Comparison of ENCODE assay signal across 1 cellular context in the genomic region with DNA sequence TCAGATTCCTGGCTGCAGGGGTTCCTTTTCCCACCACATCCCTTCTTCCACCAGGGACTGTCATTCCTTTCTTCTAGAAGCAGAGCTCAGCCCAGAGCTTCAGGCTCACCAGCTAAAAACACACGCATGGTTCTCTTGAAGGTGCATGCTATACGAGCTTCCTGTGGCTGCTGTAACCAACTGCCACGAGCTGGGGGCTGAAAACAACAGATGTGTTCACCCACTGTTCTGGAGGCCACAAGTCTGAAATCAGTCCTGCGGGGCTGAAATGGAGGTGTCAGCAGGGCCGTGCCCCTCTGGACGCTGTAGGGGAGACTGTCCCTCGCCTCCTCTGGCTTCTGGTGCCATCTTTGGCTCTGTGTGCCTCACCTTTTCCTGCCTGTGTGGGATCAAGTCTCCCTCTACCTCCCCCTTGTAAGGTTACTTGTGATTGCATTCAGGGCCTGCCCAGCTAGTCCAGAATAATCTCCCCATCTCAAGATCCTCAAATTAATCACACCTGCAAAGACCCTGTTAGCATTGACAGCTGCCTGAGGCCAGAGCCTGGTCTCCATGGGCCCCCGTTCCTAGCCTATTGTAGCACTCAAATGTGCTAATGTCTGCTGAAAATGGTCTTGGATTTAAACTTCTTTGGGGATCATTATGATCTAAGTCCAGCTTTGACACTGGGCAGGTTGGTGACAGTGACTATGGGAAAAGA.
TF ChIP-seq lines count a peak whose summit lies in the region.

No MANE protein-coding gene starts in this region.

TF ChIP-seq in K562, 482 proteins besides CTCF, POLR2A, EP300 and RAD21:
- TF ChIP-seq ASH1L (IDR thresholded peaks at IDR 0.05; ENCODE audit: borderline replicate concordance, low read depth, partially characterized antibody) (no peak), NFXL1 (CRISPR knock-in tag; IDR thresholded peaks at IDR 0.05) (no peak), ZNF586 (CRISPR knock-in tag; conservative IDR thresholded peaks at IDR 0.05) (no peak)
- TF ChIP-seq, protein P1, sequence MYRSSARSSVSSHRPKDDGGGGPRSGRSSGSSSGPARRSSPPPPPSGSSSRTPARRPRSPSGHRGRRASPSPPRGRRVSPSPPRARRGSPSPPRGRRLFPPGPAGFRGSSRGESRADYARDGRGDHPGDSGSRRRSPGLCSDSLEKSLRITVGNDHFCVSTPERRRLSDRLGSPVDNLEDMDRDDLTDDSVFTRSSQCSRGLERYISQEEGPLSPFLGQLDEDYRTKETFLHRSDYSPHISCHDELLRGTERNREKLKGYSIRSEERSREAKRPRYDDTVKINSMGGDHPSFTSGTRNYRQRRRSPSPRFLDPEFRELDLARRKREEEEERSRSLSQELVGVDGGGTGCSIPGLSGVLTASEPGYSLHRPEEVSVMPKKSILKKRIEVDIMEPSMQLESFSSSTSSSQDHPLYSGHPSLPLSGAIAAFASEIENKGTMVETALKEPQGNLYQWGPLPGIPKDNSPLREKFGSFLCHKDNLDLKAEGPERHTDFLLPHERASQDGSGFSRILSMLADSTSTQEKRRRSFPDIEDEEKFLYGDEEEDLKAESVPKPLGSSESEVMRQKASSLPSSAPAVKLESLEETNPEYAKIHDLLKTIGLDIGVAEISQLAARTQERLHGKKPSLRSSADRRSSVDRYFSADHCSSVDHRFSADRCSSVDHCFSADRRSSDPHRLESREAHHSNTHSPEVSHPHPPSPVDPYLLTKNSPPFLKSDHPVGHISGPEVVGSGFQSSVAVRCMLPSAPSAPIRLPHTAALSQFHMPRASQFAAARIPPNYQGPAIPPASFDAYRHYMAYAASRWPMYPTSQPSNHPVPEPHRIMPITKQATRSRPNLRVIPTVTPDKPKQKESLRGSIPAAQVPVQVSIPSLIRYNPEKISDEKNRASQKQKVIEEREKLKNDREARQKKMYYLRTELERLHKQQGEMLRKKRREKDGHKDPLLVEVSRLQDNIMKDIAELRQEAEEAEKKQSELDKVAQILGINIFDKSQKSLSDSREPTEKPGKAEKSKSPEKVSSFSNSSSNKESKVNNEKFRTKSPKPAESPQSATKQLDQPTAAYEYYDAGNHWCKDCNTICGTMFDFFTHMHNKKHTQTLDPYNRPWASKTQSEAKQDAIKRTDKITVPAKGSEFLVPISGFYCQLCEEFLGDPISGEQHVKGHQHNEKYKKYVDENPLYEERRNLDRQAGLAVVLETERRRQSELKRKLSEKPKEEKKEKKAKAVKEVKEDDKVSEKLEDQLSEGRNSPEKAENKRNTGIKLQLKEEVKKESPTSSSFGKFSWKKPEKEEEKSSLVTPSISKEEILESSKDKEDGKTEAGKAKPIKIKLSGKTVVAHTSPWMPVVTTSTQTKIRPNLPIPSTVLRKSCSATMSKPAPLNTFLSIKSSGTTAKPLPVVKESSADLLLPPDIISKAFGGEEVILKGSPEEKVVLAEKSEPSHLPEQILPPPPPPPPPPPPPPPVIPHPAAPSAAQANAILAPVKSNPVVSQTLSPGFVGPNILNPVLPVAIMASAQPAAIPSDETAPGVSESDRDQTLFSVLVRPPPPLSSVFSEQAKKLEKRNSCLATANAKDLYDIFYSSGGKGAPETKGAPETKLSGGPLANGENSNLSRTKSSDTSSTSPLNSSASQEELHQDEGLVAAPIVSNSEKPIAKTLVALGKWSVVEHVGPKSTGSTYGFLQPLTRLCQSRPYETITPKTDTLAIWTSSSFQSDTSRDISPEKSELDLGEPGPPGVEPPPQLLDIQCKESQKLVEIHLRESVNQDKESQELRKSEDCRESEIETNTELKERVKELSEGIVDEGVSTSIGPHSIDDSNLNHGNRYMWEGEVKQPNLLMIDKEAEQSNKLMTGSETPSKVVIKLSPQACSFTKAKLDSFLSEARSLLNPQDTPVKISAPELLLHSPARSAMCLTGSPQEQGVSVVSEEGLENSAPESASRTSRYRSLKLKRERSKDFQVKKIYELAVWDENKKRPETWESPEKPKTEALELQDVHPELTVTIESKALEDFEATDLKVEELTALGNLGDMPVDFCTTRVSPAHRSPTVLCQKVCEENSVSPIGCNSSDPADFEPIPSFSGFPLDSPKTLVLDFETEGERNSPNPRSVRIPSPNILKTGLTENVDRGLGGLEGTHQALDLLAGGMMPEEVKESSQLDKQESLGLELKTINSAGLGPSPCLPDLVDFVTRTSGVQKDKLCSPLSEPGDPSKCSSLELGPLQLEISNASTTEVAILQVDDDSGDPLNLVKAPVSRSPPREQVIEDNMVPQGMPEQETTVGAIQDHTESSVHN (IDR thresholded peaks at IDR 0.05; ENCODE audit: borderline replicate concordance in 1 of 2, low read depth in 1 of 2), result no peak
